Comparison of ENCODE assay signal across 21 cellular contexts in genomic region chr16:79190542-79190941, GRCh38.
"Had no signal": no experiment of that assay in that cellular context is flagged by ENCODE, and none has a peak within 500 bp of the region (broad histone marks: within the 10 kb centered on the region; RNA-seq: fewer than 3 reads in every experiment).

No MANE protein-coding gene starts in this region.

- H3K36me3 ChIP-seq: MG63, SJSA1 had no signal

- H3K4me1 ChIP-seq: SJSA1 had no signal

- H3K27me3 ChIP-seq: MG63, SJSA1 had no signal

- H3K4me3 ChIP-seq: MG63, SJSA1, SK-N-MC had no signal

- DNase-seq: Karpas-422, KG1, MG63, NCI-H1092, NCI-H1417, NCI-H1436 treated with DMSO at 0.1 percent for 48 hours, NCI-H187, NCI-H2029, NCI-H2081 treated with DMSO at 0.1 percent for 48 hours, NCI-H2171 treated with DMSO at 0.1 percent for 48 hours, NCI-H446, NCI-H510A, NCI-H524 treated with DMSO at 0.1 percent for 48 hours, NCI-H82, Right ventricle myocardium superior, RPMI8226, SIG-M5, T-helper 2 cell had no signal

- H3K27ac ChIP-seq: HL-60, SJSA1, SK-N-MC had no signal
